ENCODE assay signal across 22 cellular contexts in genomic region chr7:132519936-132520335, GRCh38. TPM values are rescaled to one million over a fixed set of nuclear protein-coding genes. Genes with fewer than 3 reads are reported as not detected.
DNase-seq lines count a peak whose midpoint lies in the region; ATAC-seq and TF ChIP-seq lines count a peak whose summit lies in the region.
"Had no signal": no experiment of that assay in that cellular context is flagged by ENCODE, and none has a peak within 500 bp of the region (broad histone marks: within the 10 kb centered on the region; RNA-seq: fewer than 3 reads in every experiment).

No MANE protein-coding gene starts in this region.

- ATAC-seq in natural killer cell, result peak; percentile 40 to 97 (median 90)
- ATAC-seq in HG03039 (IDR thresholded peaks at IDR 0.05; ENCODE audit: unreplicated experiment), result no peak
- ATAC-seq in foreskin keratinocyte, result no peak
- ATAC-seq: activated CD8-positive, alpha-beta T cell treated with anti-CD3 and anti-CD28 coated beads, Interleukin-2, amount 10 ng/mL, durations not matched to agents 7 days and 5 days had no signal

- H3K4me1 ChIP-seq in foreskin keratinocyte, result no peaks in the 10 kb centered on the region
- H3K4me1 ChIP-seq: SJSA1, vagina had no signal

- H3K4me1 Mint-ChIP-seq in natural killer cell, result peaks cover 34% of the 10 kb centered on the region in 2 donors
- H3K4me1 Mint-ChIP-seq: activated naive CD4-positive, alpha-beta T cell treated with anti-CD3 and anti-CD28 coated beads, Interleukin-2, amount 50 U/mL, for 24 hours had no signal

- intact Hi-C loops in head of caudate nucleus (cut with DNase I) (no loop called here), natural killer cell (cut with micrococcal nuclease) (no loop called here)

- no peak for TF ChIP-seq CTCF in natural killer cell (IDR thresholded peaks at IDR 0.05)
- no peak for TF ChIP-seq CTCF in foreskin keratinocyte (conservative IDR thresholded peaks at IDR 0.05)

- no peaks in the 10 kb centered on the region for H3K9me3 Mint-ChIP-seq in natural killer cell
- H3K9me3 Mint-ChIP-seq: activated naive CD4-positive, alpha-beta T cell treated with anti-CD3 and anti-CD28 coated beads, Interleukin-2, amount 50 U/mL, for 24 hours; activated T-cell treated with anti-CD3 and anti-CD28 coated beads, Interleukin-2, amount 50 U/mL, for 24 hours; neural crest cell had no signal

- H3K27me3 Mint-ChIP-seq in natural killer cell (ENCODE audit: low read depth in 2 of 2), result peaks cover 0 to 4% of the 10 kb centered on the region in 2 donors
- H3K27me3 Mint-ChIP-seq: activated naive CD4-positive, alpha-beta T cell treated with anti-CD3 and anti-CD28 coated beads, Interleukin-2, amount 50 U/mL, for 24 hours; activated T-cell treated with anti-CD3 and anti-CD28 coated beads, Interleukin-2, amount 50 U/mL, for 24 hours had no signal

- no peak overlapping the region for H3K27ac Mint-ChIP-seq in natural killer cell
- H3K27ac Mint-ChIP-seq: activated CD8-positive, alpha-beta T cell treated with anti-CD3 and anti-CD28 coated beads, Interleukin-2, amount 10 ng/mL, durations not matched to agents 7 days and 5 days; activated naive CD4-positive, alpha-beta T cell treated with anti-CD3 and anti-CD28 coated beads, Interleukin-2, amount 50 U/mL, for 24 hours; activated T-cell treated with anti-CD3 and anti-CD28 coated beads, Interleukin-2, amount 50 U/mL, for 24 hours had no signal

- H3K27ac ChIP-seq in foreskin keratinocyte, result no peak overlapping the region
- H3K27ac ChIP-seq: ascending aorta, hepatocyte, SJSA1, spleen, vagina had no signal

- DNase-seq in AG20443 (ENCODE audit: low spot score) (peak; percentile 37), NCI-H226 (peak; percentile 20), head of caudate nucleus (peak in 30 of 42 donors; percentile 6 to 76 (median 37)), natural killer cell (peak; percentile 25), mucosa of gallbladder (ENCODE audit: low spot score) (no peak), foreskin keratinocyte (no peak), middle frontal gyrus (ENCODE audit: extremely low spot score, low spot score) (no peak)
- DNase-seq: activated CD8-positive, alpha-beta T cell treated with anti-CD3 and anti-CD28 coated beads, Interleukin-2, amount 10 ng/mL, durations not matched to agents 7 days and 5 days; activated T-cell treated with anti-CD3 and anti-CD28 coated beads, Interleukin-2, amount 50 U/mL, for 24 hours; NCI-H1048; NCI-H2081 treated with DMSO at 0.1 percent for 48 hours; NCI-H510A; spleen; stimulated activated CD4-positive, alpha-beta T cell treated with anti-CD3 and anti-CD28 coated beads, Interleukin-4, amount 100 ng/mL, for 4 hours had no signal

- H3K4me3 Mint-ChIP-seq in natural killer cell, result peak overlapping the region; percentile 31
- H3K4me3 Mint-ChIP-seq: activated CD8-positive, alpha-beta T cell treated with anti-CD3 and anti-CD28 coated beads, Interleukin-2, amount 10 ng/mL, durations not matched to agents 7 days and 5 days; activated naive CD4-positive, alpha-beta T cell treated with anti-CD3 and anti-CD28 coated beads, Interleukin-2, amount 50 U/mL, for 24 hours; activated T-cell treated with anti-CD3 and anti-CD28 coated beads, Interleukin-2, amount 50 U/mL, for 24 hours; neural crest cell had no signal

- no peaks in the 10 kb centered on the region for H3K36me3 Mint-ChIP-seq in natural killer cell
- H3K36me3 Mint-ChIP-seq: activated naive CD4-positive, alpha-beta T cell treated with anti-CD3 and anti-CD28 coated beads, Interleukin-2, amount 50 U/mL, for 24 hours had no signal

- no peaks in the 10 kb centered on the region for H3K27me3 ChIP-seq in foreskin keratinocyte
- H3K27me3 ChIP-seq: ascending aorta, hepatocyte, SJSA1, spleen, vagina had no signal

RNA-seq across cellular contexts. Expression of gene PLXNA4, which starts 56.3 kb away (rescaled TPM):
- total RNA-seq in natural killer cell (10 to 100 TPM in 2 of 3 donors, 1 to 10 TPM in 1; 5.1 to 15.3 (median 10.9) TPM), mucosa of gallbladder (5.8 TPM), foreskin keratinocyte (not detected in 2 replicates)
- polyA plus RNA-seq in foreskin keratinocyte, result not detected in 2 replicates
- total RNA-seq: OCI-LY7, SJSA1 had no signal

Comparison
In these comparisons a context has a peak if more than half of its experiments do, and no peak if none do; other contexts are left out.
1. DNase-seq: peak in AG20443 (single experiment), NCI-H226 (single experiment), head of caudate nucleus (30 of 42) and natural killer cell (single experiment); none in mucosa of gallbladder (single experiment), foreskin keratinocyte (0 of 2) and middle frontal gyrus (single experiment).
2. ATAC-seq: peak in natural killer cell (3 of 3); none in HG03039 (single experiment) and foreskin keratinocyte (single experiment).